Comparison of ENCODE assay signal across 9 cellular contexts in genomic region chr16:4802659-4803287, GRCh38. TPM values are rescaled to one million over a fixed set of nuclear protein-coding genes. Genes with fewer than 3 reads are reported as not detected.
DNase-seq lines count a peak whose midpoint lies in the region; ATAC-seq and TF ChIP-seq lines count a peak whose summit lies in the region.
"Had no signal": no experiment of that assay in that cellular context is flagged by ENCODE, and none has a peak within 500 bp of the region (broad histone marks: within the 10 kb centered on the region; RNA-seq: fewer than 3 reads in every experiment).

No MANE protein-coding gene starts in this region.

- peaks cover 20 to 42% of the 10 kb centered on the region in 2 donors for H3K4me1 ChIP-seq in left lung

- peaks cover 12% of the 10 kb centered on the region for H3K36me3 ChIP-seq in BJ (ENCODE audit: control insufficient read depth, insufficient read depth, low read length)
- H3K36me3 ChIP-seq in left lung: peaks cover 0 to 60% of the 10 kb centered on the region in 2 donors

- TF ChIP-seq CTCF in BJ (IDR thresholded peaks at IDR 0.05; ENCODE audit: insufficient read depth, low read depth, low read length) (no peak), left lung (IDR thresholded peaks at IDR 0.05) (peak in 1 of 2 donors; percentile 33)

- DNase-seq in BJ (ENCODE audit: low read depth): peak; percentile 49
- DNase-seq in NCI-H524 treated with DMSO at 0.1 percent for 48 hours (lab: John Stamatoyannopoulos, UW): peak; percentile 74
- DNase-seq in activated CD4-positive, alpha-beta T cell treated with anti-CD3 and anti-CD28 coated beads, Interleukin-2, amount 50 U/mL, for 1 hour: peak; percentile 85
- peak; percentile 90 for DNase-seq in dedifferentiated amniotic fluid mesenchymal stem cell (ENCODE audit: extremely low spot score)
- peak; percentile 94 to 97 for DNase-seq in left lung
- peak; percentile 91 to 93 for DNase-seq in stimulated activated CD4-positive, alpha-beta T cell treated with anti-CD3 and anti-CD28 coated beads, Interleukin-2, amount 100 ng/mL, for 24 hours

- no peaks in the 10 kb centered on the region for H3K27me3 ChIP-seq in BJ (ENCODE audit: control insufficient read depth, insufficient read depth, low read length)
- H3K27me3 ChIP-seq in left lung: no peaks in the 10 kb centered on the region

- CTCF ChIA-PET in BJ (lab: Yijun Ruan, JAX): interaction anchor here (0.7 to 1.3 kb wide), 3 partner anchors 20 to 153 kb away, joined by 3 read pairs; no protein-coding TSS in a partner anchor

- POLR2A ChIA-PET in BJ (lab: Charles Lee): interaction anchor here (0.5 to 1.0 kb wide), 3 partner anchors 66 to 148 kb away, joined by 3 to 5 read pairs (median 3); partner anchors contain the start of genes ANKS3 and DNAAF8

- ATAC-seq in GM19351 (IDR thresholded peaks at IDR 0.05; ENCODE audit: unreplicated experiment) (peak; percentile 89), HG03469 (IDR thresholded peaks at IDR 0.05; ENCODE audit: unreplicated experiment) (peak; percentile 89), left lung (peak; percentile 93)

- H3K27ac ChIP-seq in left lung: peak overlapping the region; percentile 81 to 94

- H3K4me3 ChIP-seq in BJ (ENCODE audit: low read depth, low read length) (peak overlapping the region; percentile 54), left lung (peak overlapping the region; percentile 87 to 88)

- H3K9me3 ChIP-seq in left lung: no peaks in the 10 kb centered on the region

- intact Hi-C loops in left lung (cut with DNase I): no loop called here

RNA-seq across cellular contexts. Expression of gene ROGDI, which starts 0.3 kb away (rescaled TPM):
- 15.8 and 31.9 TPM in 2 replicates for polyA plus RNA-seq in BJ (2011; rRNA removed)
- polyA minus RNA-seq in BJ (2011; rRNA and poly(A)+ RNA removed): 6.8 and 15.8 TPM in 2 replicates
- 10 to 100 TPM; 19.3 to 27.3 TPM for total RNA-seq in left lung

RNA-seq across cellular contexts. Expression of gene SMIM22, which starts 7.6 kb away (rescaled TPM):
- polyA plus RNA-seq in BJ (2011; rRNA removed): not detected in 2 replicates
- polyA minus RNA-seq in BJ (2011; rRNA and poly(A)+ RNA removed): not detected in 2 replicates
- total RNA-seq in left lung: 10 to 100 TPM; 28.6 to 40.5 TPM
- total RNA-seq: T-helper 2 cell treated with Interferon-gamma antibody and Interleukin-4, amounts not matched to agents 100 ng/mL and 5 ng/mL, for 36 hours had no signal

RNA-seq across cellular contexts. Expression of gene SEPTIN12, which starts 14.6 kb away (rescaled TPM):
- polyA plus RNA-seq in BJ (2011; rRNA removed): not detected in 2 replicates
- not detected in 2 replicates for polyA minus RNA-seq in BJ (2011; rRNA and poly(A)+ RNA removed)
- total RNA-seq in left lung: not detected
- total RNA-seq: T-helper 2 cell treated with Interferon-gamma antibody and Interleukin-4, amounts not matched to agents 100 ng/mL and 5 ng/mL, for 36 hours had no signal

RNA-seq across cellular contexts. Expression of gene ZNF500, which starts 35.8 kb away (rescaled TPM):
- polyA plus RNA-seq in BJ (2011; rRNA removed): 4.9 and 6.5 TPM in 2 replicates
- polyA minus RNA-seq in BJ (2011; rRNA and poly(A)+ RNA removed): 6.9 and 7.1 TPM in 2 replicates
- 10 to 100 TPM; 12.5 to 13.6 TPM for total RNA-seq in left lung

RNA-seq across cellular contexts. Expression of gene GLYR1, which starts 44.3 kb away (rescaled TPM):
- 34.0 and 41.6 TPM in 2 replicates for polyA plus RNA-seq in BJ (2011; rRNA removed)
- 21.7 and 24.9 TPM in 2 replicates for polyA minus RNA-seq in BJ (2011; rRNA and poly(A)+ RNA removed)
- total RNA-seq in left lung: 10 to 100 TPM; 88.9 to 95.5 TPM

Comparison
In these comparisons a context has a peak if more than half of its experiments do, and no peak if none do; other contexts are left out.
1. Peak in every context shown above with its lines: DNase-seq, ATAC-seq, H3K4me3 ChIP-seq and H3K27ac ChIP-seq.